37 cellular contexts compared by ENCODE assay signal in the genomic region with DNA sequence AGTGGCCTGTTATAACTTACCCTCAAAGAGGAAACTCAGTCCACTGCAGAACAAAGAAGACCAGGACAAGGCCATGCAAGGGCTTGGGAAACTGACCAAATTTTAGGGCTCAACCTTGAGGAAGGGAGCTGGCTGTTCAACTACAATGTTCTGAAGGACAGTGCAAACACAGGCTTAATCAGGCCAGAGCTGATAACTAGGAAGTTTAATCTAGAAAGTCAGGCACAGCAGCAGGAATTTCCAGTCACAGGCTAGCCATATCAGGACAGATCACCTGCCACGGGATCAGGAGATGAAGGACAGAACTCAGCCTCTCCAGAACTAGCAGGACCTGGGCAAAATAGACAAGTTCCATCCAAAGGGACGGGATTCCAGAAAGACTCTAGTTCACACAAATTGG.
"Had no signal": no experiment of that assay in that cellular context is flagged by ENCODE, and none has a peak within 500 bp of the region (broad histone marks: within the 10 kb centered on the region; RNA-seq: fewer than 3 reads in every experiment).

No MANE protein-coding gene starts in this region.

- H3K36me3 Mint-ChIP-seq: activated CD4-positive, alpha-beta memory T cell treated with anti-CD3 and anti-CD28 coated beads for 36 hours; activated naive CD4-positive, alpha-beta T cell treated with anti-CD3 and anti-CD28 coated beads, Interleukin-2, amount 50 U/mL, for 72 hours had no signal

- H3K27me3 ChIP-seq: adrenal gland, body of pancreas, breast epithelium, Peyer's patch had no signal

- DNase-seq: activated B cell treated with CpG ODN at 0.5 μM for 24 hours; activated CD4-positive, alpha-beta memory T cell treated with anti-CD3 and anti-CD28 coated beads for 36 hours; activated CD4-positive, alpha-beta T cell treated with anti-CD3 and anti-CD28 coated beads for 4 hours; activated CD4-positive, alpha-beta T cell treated with anti-CD3 and anti-CD28 coated beads, Interleukin-2, amount 50 U/mL, for 1 hour; activated CD4-positive, CD25-positive, alpha-beta regulatory T cell treated with anti-CD3 and anti-CD28 coated beads, Interleukin-2, amount 50 U/mL, for 72 hours; activated CD8-positive, alpha-beta memory T cell treated with anti-CD3 and anti-CD28 coated beads, Interleukin-2, amount 50 U/mL, for 4 hours; activated gamma-delta T cell treated with Interleukin-2 at 50 U/mL for 16 hours; activated naive CD4-positive, alpha-beta T cell treated with anti-CD3 and anti-CD28 coated beads for 36 hours; activated T-cell treated with anti-CD3 and anti-CD28 coated beads for 4 hours; activated T-cell treated with anti-CD3 and anti-CD28 coated beads, Interleukin-2, amount 50 U/mL, for 4 hours; adrenal gland; central memory CD4-positive, alpha-beta T cell; Kasumi-1; KG1; MM.1S; MV-4-11; NCI-H1092; NCI-H1436 treated with DMSO at 0.1 percent for 48 hours; NCI-H1694 treated with DMSO at 0.1 percent for 48 hours; NCI-H2029; NCI-H2171; NCI-H510A; NCI-H526; NCI-H748 treated with DMSO at 0.1 percent for 48 hours; NK-92 treated with Interleukin-12 subunit alpha and Interleukin-12 subunit beta, amount 100 ng/mL, for 24 hours; PC-3; Peyer's patch; RPMI8226; SW 1271; T-helper 1 cell; T-helper 2 cell; T-helper 9 cell had no signal

- H3K27ac Mint-ChIP-seq: activated B cell treated with CpG ODN at 0.5 μM for 24 hours; activated CD4-positive, alpha-beta memory T cell treated with anti-CD3 and anti-CD28 coated beads for 36 hours; activated naive CD4-positive, alpha-beta T cell treated with anti-CD3 and anti-CD28 coated beads for 36 hours; activated naive CD4-positive, alpha-beta T cell treated with anti-CD3 and anti-CD28 coated beads, Interleukin-2, amount 50 U/mL, for 72 hours; activated T-helper 1 cell treated with anti-CD3 and anti-CD28 coated beads, Interleukin-12 subunit alpha, Interleukin-12 subunit beta, Interleukin-2, Interleukin-4 antibody, amounts not matched to agents 30 ng/mL and 10 ng/mL and 1 ng/mL, durations not matched to agents 14 hours and 24 hours and 36 hours had no signal

- H3K4me1 Mint-ChIP-seq: activated B cell treated with CpG ODN at 0.5 μM for 24 hours had no signal

- H3K36me3 ChIP-seq: adrenal gland, breast epithelium, Peyer's patch had no signal

- H3K9me3 ChIP-seq: body of pancreas, breast epithelium, Peyer's patch had no signal

- H3K4me3 Mint-ChIP-seq: activated B cell treated with CpG ODN at 0.5 μM for 24 hours; activated CD4-positive, alpha-beta memory T cell treated with anti-CD3 and anti-CD28 coated beads for 36 hours; activated naive CD4-positive, alpha-beta T cell treated with anti-CD3 and anti-CD28 coated beads for 36 hours; activated T-cell treated with anti-CD3 and anti-CD28 coated beads, Interleukin-2, amount 50 U/mL, for 4 hours had no signal

- H3K9me3 Mint-ChIP-seq: activated B cell treated with CpG ODN at 0.5 μM for 24 hours; activated CD4-positive, alpha-beta memory T cell treated with anti-CD3 and anti-CD28 coated beads for 36 hours; activated naive CD4-positive, alpha-beta T cell treated with anti-CD3 and anti-CD28 coated beads for 36 hours; activated naive CD4-positive, alpha-beta T cell treated with anti-CD3 and anti-CD28 coated beads, Interleukin-2, amount 50 U/mL, for 72 hours; activated T-cell treated with anti-CD3 and anti-CD28 coated beads, Interleukin-2, amount 50 U/mL, for 4 hours; activated T-helper 1 cell treated with anti-CD3 and anti-CD28 coated beads, Interleukin-12 subunit alpha, Interleukin-12 subunit beta, Interleukin-2, Interleukin-4 antibody, amounts not matched to agents 30 ng/mL and 10 ng/mL and 1 ng/mL, durations not matched to agents 14 hours and 24 hours and 36 hours had no signal

- ATAC-seq: body of pancreas, PC-3 had no signal

- H3K27ac ChIP-seq: adrenal gland, body of pancreas, breast epithelium, Peyer's patch, VCaP had no signal

- H3K4me3 ChIP-seq: adrenal gland, body of pancreas, breast epithelium, Peyer's patch had no signal
